In the genomic region with DNA sequence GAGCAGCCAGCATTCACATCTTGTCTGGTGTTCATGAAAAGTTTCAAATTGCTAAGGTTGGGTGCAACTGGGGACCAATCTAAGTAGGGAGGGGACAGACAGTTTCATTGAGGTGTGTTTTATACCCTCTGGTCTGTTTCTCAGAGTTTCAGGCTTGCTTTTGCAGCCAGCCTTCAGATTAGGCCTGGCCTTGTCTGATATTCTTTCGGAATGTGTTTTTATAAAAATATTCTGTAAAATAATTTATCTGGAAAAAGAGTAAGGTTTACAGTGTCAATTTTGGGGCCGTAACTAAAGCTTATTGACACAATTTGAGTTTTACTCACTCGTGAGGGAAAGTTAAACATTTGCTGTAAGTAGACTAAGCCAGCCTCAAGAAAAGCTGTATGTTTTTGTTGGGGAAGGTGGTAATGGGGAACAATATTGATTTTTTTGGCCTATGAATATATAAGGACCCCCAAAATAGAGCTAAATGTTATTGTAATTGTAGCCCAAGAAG, we compare ENCODE assay signal across 8 cellular contexts. TPM values are rescaled to one million over a fixed set of nuclear protein-coding genes. Genes with fewer than 3 reads are reported as not detected.
DNase-seq lines count a peak whose midpoint lies in the region; ATAC-seq and TF ChIP-seq lines count a peak whose summit lies in the region.

No MANE protein-coding gene starts in this region.

- H3K4me3 ChIP-seq in DND-41 (ENCODE audit: low read depth in 1 of 2, low read length in 2 of 2): peak overlapping the region; percentile 46 to 69; a peak in 3 of 4 replicates
- peak overlapping the region; percentile 85 to 93 (median 91) for H3K4me3 ChIP-seq in breast epithelium
- H3K4me3 ChIP-seq in mesenchymal stem cell (ENCODE audit: insufficient read depth in 1 of 2, low read depth in 1 of 2, low read length in 2 of 2): peak overlapping the region; percentile 81 to 91
- peak overlapping the region; percentile 70 to 96 for H3K4me3 ChIP-seq in aorta (ENCODE audit: low read length in 2 of 2)

- H3K18ac ChIP-seq in mesenchymal stem cell (ENCODE audit: low read depth in 1 of 2, low read length in 2 of 2): peak overlapping the region; percentile 95 to 100

- peak overlapping the region; percentile 86 for H2BK120ac ChIP-seq in mesenchymal stem cell (ENCODE audit: low read depth, low read length)

- intact Hi-C loops in breast epithelium (cut with DNase I; ENCODE audit: low total_unique reads) (no loop called here), aorta (cut with DNase I) (loop anchor here in 1 of 2 donors (10.0 kb wide), 1 partner anchor 142 kb away; the partner anchor contains the start of gene MYO6)

- H3K4me2 ChIP-seq in DND-41 (ENCODE audit: insufficient read depth, low read length): peak overlapping the region; percentile 78
- H3K4me2 ChIP-seq in mesenchymal stem cell (ENCODE audit: low read length, poor library complexity, severe bottlenecking): peak overlapping the region; percentile 71

- H4K91ac ChIP-seq in mesenchymal stem cell (ENCODE audit: low read length): no peak overlapping the region

- TF ChIP-seq CTCF in DND-41 (IDR thresholded peaks at IDR 0.05; ENCODE audit: borderline replicate concordance, extremely low read depth, low read length, poor library complexity, severe bottlenecking): no peak
- no peak for TF ChIP-seq CTCF in GM20000 (IDR thresholded peaks at IDR 0.05; ENCODE audit: extremely low read depth, missing control alignments)
- no peak for TF ChIP-seq CTCF in breast epithelium (IDR thresholded peaks at IDR 0.05)

- peaks cover 77% of the 10 kb centered on the region for H3K79me2 ChIP-seq in DND-41 (ENCODE audit: insufficient read depth, low read length)

- H3K36me3 ChIP-seq in DND-41 (ENCODE audit: insufficient read depth, low read length) (peaks cover 10% of the 10 kb centered on the region; the same call in 1 of the 2 replicates), breast epithelium (no peaks in the 10 kb centered on the region), mesenchymal stem cell (ENCODE audit: control insufficient read depth in 1 of 2, insufficient read depth in 2 of 2, low read depth in 1 of 2, low read length in 2 of 2) (no peaks in the 10 kb centered on the region), aorta (ENCODE audit: control insufficient read depth in 1 of 2, insufficient read depth in 2 of 2, low read length in 1 of 2) (no peaks in the 10 kb centered on the region)

- no peak overlapping the region for H4K8ac ChIP-seq in mesenchymal stem cell (ENCODE audit: low read length)

- H2BK5ac ChIP-seq in mesenchymal stem cell (ENCODE audit: low read depth, low read length, poor library complexity, severe bottlenecking): no peak overlapping the region

- H3K27me3 ChIP-seq in DND-41 (ENCODE audit: insufficient read depth, low read length, poor library complexity): no peaks in the 10 kb centered on the region
- H3K27me3 ChIP-seq in breast epithelium: no peaks in the 10 kb centered on the region
- H3K27me3 ChIP-seq in mesenchymal stem cell (ENCODE audit: control insufficient read depth in 1 of 2, insufficient read depth in 1 of 2, low read length in 2 of 2): no peaks in the 10 kb centered on the region
- H3K27me3 ChIP-seq in aorta (ENCODE audit: control insufficient read depth in 1 of 2, insufficient read depth in 2 of 2, low read length in 1 of 2): no peaks in the 10 kb centered on the region

- H3K9ac ChIP-seq in DND-41 (ENCODE audit: low read depth, low read length): peak overlapping the region; percentile 99
- peak overlapping the region; percentile 100 for H3K9ac ChIP-seq in mesenchymal stem cell (ENCODE audit: low read length)

- peaks cover 33% of the 10 kb centered on the region for H4K20me1 ChIP-seq in DND-41 (ENCODE audit: insufficient read depth, low read length)

- no peak overlapping the region for H2BK12ac ChIP-seq in mesenchymal stem cell (ENCODE audit: low read length in 2 of 2)

- H3K4me1 ChIP-seq in DND-41 (ENCODE audit: insufficient read depth, low read length) (peaks cover 56% of the 10 kb centered on the region), breast epithelium (no peaks in the 10 kb centered on the region), mesenchymal stem cell (ENCODE audit: control insufficient read depth, insufficient read depth, low read depth, low read length) (peaks cover 7% of the 10 kb centered on the region), aorta (ENCODE audit: control insufficient read depth in 1 of 2, insufficient read depth in 2 of 2, low read length in 2 of 2) (peaks cover 0 to 3% of the 10 kb centered on the region in 2 donors)

- 6% methylated on average over 3 of the region's 3 CpGs for WGBS in mesenchymal stem cell
- 0 to 1% methylated on average over 3 of the region's 3 CpGs for WGBS in aorta, 2 donors

- no peak overlapping the region for H2AK5ac ChIP-seq in mesenchymal stem cell (ENCODE audit: low read length, severe bottlenecking)

- ATAC-seq in DND-41 (ENCODE audit: insufficient read depth, low read depth) (no peak), HG03565 (IDR thresholded peaks at IDR 0.05; ENCODE audit: unreplicated experiment) (peak; percentile 12), aorta (ENCODE audit: low FRiP score) (no peak)

- peak overlapping the region; percentile 80 to 97 for H3K4ac ChIP-seq in mesenchymal stem cell (ENCODE audit: low read depth in 1 of 2, low read length in 2 of 2)

- DNase-seq in DND-41: no peak
- peak; percentile 20 for DNase-seq in GM20000 (ENCODE audit: low spot score)
- no peak for DNase-seq in breast epithelium (ENCODE audit: low spot score in 2 of 2)
- DNase-seq in mesenchymal stem cell: no peak
- no peak for DNase-seq in aorta
- DNase-seq in HK-2 (ENCODE audit: unreplicated experiment): no peak
- no peak for DNase-seq in iPS-NIHi7 (ENCODE audit: extremely low spot score)

- TF ChIP-seq POLR2A in breast epithelium (IDR thresholded peaks at IDR 0.05): no peak

- peak overlapping the region; percentile 92 for H2AFZ ChIP-seq in DND-41 (ENCODE audit: low read depth, low read length)
- H2AFZ ChIP-seq in mesenchymal stem cell (ENCODE audit: low read depth, low read length): no peak overlapping the region

- H3K27ac ChIP-seq in DND-41 (ENCODE audit: low read length): peak overlapping the region; percentile 99
- H3K27ac ChIP-seq in breast epithelium: peak overlapping the region; percentile 99 to 100
- H3K27ac ChIP-seq in mesenchymal stem cell (ENCODE audit: low read length, poor library complexity, severe bottlenecking): peak overlapping the region; percentile 88
- peak overlapping the region; percentile 81 to 96 for H3K27ac ChIP-seq in aorta (ENCODE audit: low read depth in 1 of 2, low read length in 2 of 2)

- no peak overlapping the region for H3K14ac ChIP-seq in mesenchymal stem cell (ENCODE audit: low read length in 2 of 2)

- no peaks in the 10 kb centered on the region for H3K79me1 ChIP-seq in mesenchymal stem cell (replicated peaks; ENCODE audit: low read length, poor library complexity, severe bottlenecking)

- no peak overlapping the region for H3K23ac ChIP-seq in mesenchymal stem cell (ENCODE audit: low read length in 2 of 2)

- H3K9me3 ChIP-seq in DND-41 (ENCODE audit: insufficient read depth, low read length, severe bottlenecking) (no peaks in the 10 kb centered on the region), breast epithelium (no peaks in the 10 kb centered on the region), mesenchymal stem cell (ENCODE audit: control insufficient read depth, low read length) (no peaks in the 10 kb centered on the region), aorta (ENCODE audit: control insufficient read depth, low read length) (no peaks in the 10 kb centered on the region)

- H2BK15ac ChIP-seq in mesenchymal stem cell (ENCODE audit: low read depth, poor library complexity, severe bottlenecking): no peak overlapping the region

RNA-seq across cellular contexts. Expression of gene SENP6, which starts 1.3 kb away (rescaled TPM):
- total RNA-seq in breast epithelium: 100 to 1,000 TPM in 2 of 3 donors, 10 to 100 TPM in 1; 93.5 to 189 (median 152) TPM
- polyA plus RNA-seq in mesenchymal stem cell (2013, experiment 1 of 2): 51.6 TPM
- 50.6 TPM for polyA plus RNA-seq in mesenchymal stem cell (2013, experiment 2 of 2)
- 100 to 1,000 TPM; 141 to 147 TPM for total RNA-seq in aorta
- 10 to 100 TPM; 31.8 to 61.6 TPM for polyA plus RNA-seq in aorta
